ENCODE assay signal across 8 cellular contexts in the genomic region with DNA sequence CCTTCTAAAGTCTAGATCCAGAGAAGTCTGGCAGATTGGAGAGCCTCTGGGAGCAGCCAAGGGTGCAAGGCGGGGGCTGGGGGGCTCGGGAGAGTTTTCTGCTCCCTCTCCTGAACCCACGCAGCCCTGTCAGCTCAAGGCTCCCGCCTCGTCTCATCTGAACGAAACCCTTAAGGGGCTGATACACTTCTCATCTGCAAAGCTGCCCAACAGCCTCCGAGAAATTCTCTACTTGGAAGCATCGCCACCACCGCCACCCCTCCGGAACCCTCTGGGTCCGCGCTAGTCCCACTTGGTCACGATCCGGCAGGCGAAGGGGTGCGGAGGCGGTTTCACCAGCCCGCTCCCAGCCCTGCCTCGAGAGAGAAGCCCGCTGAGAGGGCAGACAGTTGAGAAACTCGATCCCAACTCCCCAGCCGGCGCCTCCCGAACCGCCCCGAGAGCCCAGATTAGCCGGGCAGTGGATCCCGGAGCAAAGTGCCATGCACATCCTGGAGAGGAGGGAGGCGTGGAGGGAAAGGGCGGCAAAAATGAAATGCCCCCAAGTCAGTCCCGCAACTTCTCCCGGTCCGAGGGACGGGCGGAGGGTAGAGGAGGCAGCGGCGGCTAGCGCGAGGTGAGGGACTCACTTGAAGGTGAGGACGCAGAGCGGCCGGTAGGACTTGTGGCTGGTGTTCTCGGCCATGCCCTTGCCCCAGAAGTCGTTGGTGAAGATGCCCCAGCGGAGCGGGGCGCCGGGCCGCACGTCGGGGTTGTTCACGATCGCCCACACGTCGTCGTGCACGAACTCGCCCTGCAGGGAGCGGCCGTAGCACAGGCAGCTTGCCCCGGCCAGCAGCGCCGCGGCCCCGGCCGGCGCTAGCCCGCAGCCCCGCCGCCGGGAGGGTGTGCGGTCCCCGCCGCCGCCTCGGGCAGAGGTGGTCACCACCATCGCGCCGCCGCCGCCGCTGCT. TPM values are rescaled to one million over a fixed set of nuclear protein-coding genes. Genes with fewer than 3 reads are reported as not detected.
DNase-seq lines count a peak whose midpoint lies in the region; ATAC-seq and TF ChIP-seq lines count a peak whose summit lies in the region.

No MANE protein-coding gene starts in this region.

- DNase-seq in GM13976 (ENCODE audit: low spot score) (peak; percentile 17), HFF-Myc (ENCODE audit: extremely low read depth, low read depth) (no peak), NCI-H69 (lab: John Stamatoyannopoulos, UW) (peak; percentile 50), mesothelial cell of epicardium (ENCODE audit: low spot score in 2 of 2, unreplicated experiment in 2 of 2) (peak; percentile 29 to 48), type B pancreatic cell (ENCODE audit: extremely low spot score, unreplicated experiment) (peak; percentile 74)
- no peak for DNase-seq in NK-92 treated with Interleukin-12 subunit alpha and Interleukin-12 subunit beta, amount 100 ng/mL, for 24 hours (lab: John Stamatoyannopoulos, UW)

- TF ChIP-seq CTCF in GM13976 (IDR thresholded peaks at IDR 0.05; ENCODE audit: borderline replicate concordance, control extremely low read depth, extremely low read depth, insufficient read depth, missing control alignments) (no peak), HFF-Myc (IDR thresholded peaks at IDR 0.05; ENCODE audit: low read depth, low read length, missing control alignments) (no peak), mesothelial cell of epicardium (IDR thresholded peaks at IDR 0.05; ENCODE audit: unreplicated experiment) (no peak), type B pancreatic cell (conservative IDR thresholded peaks at IDR 0.05) (no peak)

- no peaks in the 10 kb centered on the region for H3K4me1 ChIP-seq in ectodermal cell (ENCODE audit: control insufficient read depth, insufficient read depth, low read length)

- no peak overlapping the region for H3K27ac ChIP-seq in ectodermal cell (ENCODE audit: insufficient read depth, low read depth, low read length, poor library complexity, severe bottlenecking)

- ATAC-seq in HG02885 (IDR thresholded peaks at IDR 0.05; ENCODE audit: poor library complexity, unreplicated experiment) = no peak

- H3K4me3 Mint-ChIP-seq in mesothelial cell of epicardium (peak overlapping the region; percentile 75), type B pancreatic cell (peak overlapping the region; percentile 93)

- no peaks in the 10 kb centered on the region for H3K36me3 ChIP-seq in ectodermal cell (ENCODE audit: control insufficient read depth, insufficient read depth, low read length)

- H3K27me3 Mint-ChIP-seq in mesothelial cell of epicardium (ENCODE audit: low read depth) = peaks cover 64% of the 10 kb centered on the region
- peaks cover 33% of the 10 kb centered on the region for H3K27me3 Mint-ChIP-seq in type B pancreatic cell

- H3K4me3 ChIP-seq in HFF-Myc (replicated peaks; ENCODE audit: low read depth, low read length) (peak overlapping the region; percentile 36), ectodermal cell (ENCODE audit: insufficient read depth, low read depth, low read length) (peak overlapping the region; percentile 62)

- H3K9me3 Mint-ChIP-seq in mesothelial cell of epicardium (peaks cover 5% of the 10 kb centered on the region), type B pancreatic cell (peaks cover 3% of the 10 kb centered on the region)

- no peak overlapping the region for H3K27ac Mint-ChIP-seq in mesothelial cell of epicardium
- peak overlapping the region; percentile 96 for H3K27ac Mint-ChIP-seq in type B pancreatic cell

- peaks cover 21% of the 10 kb centered on the region for H3K4me1 Mint-ChIP-seq in mesothelial cell of epicardium
- H3K4me1 Mint-ChIP-seq in type B pancreatic cell (ENCODE audit: unreplicated experiment) = peaks cover 7% of the 10 kb centered on the region

- no peaks in the 10 kb centered on the region for H3K36me3 Mint-ChIP-seq in mesothelial cell of epicardium
- peaks cover 27% of the 10 kb centered on the region for H3K36me3 Mint-ChIP-seq in type B pancreatic cell

- in situ Hi-C loops in GM13976 (cut with MboI; ENCODE audit: low sequenced_read_pairs, unreplicated experiment) = no loop called here

- H3K9me3 ChIP-seq in ectodermal cell (ENCODE audit: control insufficient read depth, low read length) = peaks cover 2% of the 10 kb centered on the region

- WGBS in ectodermal cell, 2 experiments = 0% methylated on average over 82 of the region's 82 CpGs

- H3K27me3 ChIP-seq in ectodermal cell (ENCODE audit: control insufficient read depth, insufficient read depth, low read length, poor library complexity, severe bottlenecking) = peaks cover 15% of the 10 kb centered on the region

RNA-seq across cellular contexts. Expression of gene TMTC1, which starts 0.6 kb away (rescaled TPM):
- polyA plus RNA-seq in ectodermal cell (2013, experiment 1 of 4) = 11.2 TPM
- 12.9 TPM for polyA plus RNA-seq in ectodermal cell (2013, experiment 2 of 4)
- 10.1 TPM for polyA plus RNA-seq in ectodermal cell (2013, experiment 3 of 4)
- 10.1 TPM for polyA plus RNA-seq in ectodermal cell (2013, experiment 4 of 4)
- total RNA-seq in mesothelial cell of epicardium (0.88 to 1.0 TPM (median 0.91 TPM) in 3 replicates), type B pancreatic cell (ENCODE audit: low replicate concordance) (24.0 and 48.7 TPM in 2 replicates)

Comparison
In these comparisons a context has a peak if more than half of its experiments do, and no peak if none do; other contexts are left out.
1. DNase-seq: peak in GM13976 (single experiment), NCI-H69 (single experiment), mesothelial cell of epicardium (2 of 2) and type B pancreatic cell (single experiment); none in HFF-Myc (single experiment) and NK-92 treated with Interleukin-12 subunit alpha and Interleukin-12 subunit beta, amount 100 ng/mL, for 24 hours (single experiment).
2. RNA of gene TMTC1, which starts 0.6 kb away (total RNA-seq): 24.0 to 48.7 TPM in type B pancreatic cell; 0.88 to 1.0 TPM in mesothelial cell of epicardium; every median in the first group is over 10 times any median in the second.